Comparison of ENCODE assay signal across 2 cellular contexts in the genomic region with DNA sequence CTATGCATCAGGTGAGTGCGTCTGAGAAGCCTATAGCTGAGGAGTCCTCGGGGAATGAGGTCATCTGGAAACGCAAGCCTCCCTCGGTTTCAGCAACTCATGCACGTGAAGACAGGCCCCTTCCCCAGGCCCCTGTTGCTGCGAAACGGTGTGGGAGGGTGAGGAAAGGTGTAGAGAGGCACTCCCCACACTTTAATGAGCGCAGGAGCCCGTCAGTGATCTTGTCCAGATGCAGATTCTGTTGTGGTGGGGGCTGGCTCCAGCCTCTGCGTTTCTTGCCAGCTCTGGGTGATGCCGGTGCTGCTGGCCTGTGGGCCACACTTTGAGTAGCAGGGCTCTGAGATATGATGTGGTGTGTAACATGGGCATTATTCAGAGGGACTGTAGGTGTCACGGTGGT.
TF ChIP-seq lines count a peak whose summit lies in the region.

No MANE protein-coding gene starts in this region.

TF ChIP-seq in HCT116, 20 proteins besides CTCF, POLR2A, EP300 and RAD21:
- TF ChIP-seq EZH2phosphoT487 (IDR thresholded peaks at IDR 0.05; ENCODE audit: borderline replicate concordance), result no peak
- no peak for TF ChIP-seq ELF1 (IDR thresholded peaks at IDR 0.05; ENCODE audit: borderline replicate concordance, low read depth)
- TF ChIP-seq SIN3A (IDR thresholded peaks at IDR 0.05; ENCODE audit: low read depth), result no peak
- TF ChIP-seq ZNF274 (IDR thresholded peaks at IDR 0.05; ENCODE audit: low read depth, low read length), result no peak
- TF ChIP-seq YY1 (IDR thresholded peaks at IDR 0.05; ENCODE audit: extremely low read depth, insufficient replicate concordance, low read depth, low read length), result no peak
- TF ChIP-seq, protein P1, sequence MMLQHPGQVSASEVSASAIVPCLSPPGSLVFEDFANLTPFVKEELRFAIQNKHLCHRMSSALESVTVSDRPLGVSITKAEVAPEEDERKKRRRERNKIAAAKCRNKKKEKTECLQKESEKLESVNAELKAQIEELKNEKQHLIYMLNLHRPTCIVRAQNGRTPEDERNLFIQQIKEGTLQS (IDR thresholded peaks at IDR 0.05), result no peak
- TF ChIP-seq, protein P2, sequence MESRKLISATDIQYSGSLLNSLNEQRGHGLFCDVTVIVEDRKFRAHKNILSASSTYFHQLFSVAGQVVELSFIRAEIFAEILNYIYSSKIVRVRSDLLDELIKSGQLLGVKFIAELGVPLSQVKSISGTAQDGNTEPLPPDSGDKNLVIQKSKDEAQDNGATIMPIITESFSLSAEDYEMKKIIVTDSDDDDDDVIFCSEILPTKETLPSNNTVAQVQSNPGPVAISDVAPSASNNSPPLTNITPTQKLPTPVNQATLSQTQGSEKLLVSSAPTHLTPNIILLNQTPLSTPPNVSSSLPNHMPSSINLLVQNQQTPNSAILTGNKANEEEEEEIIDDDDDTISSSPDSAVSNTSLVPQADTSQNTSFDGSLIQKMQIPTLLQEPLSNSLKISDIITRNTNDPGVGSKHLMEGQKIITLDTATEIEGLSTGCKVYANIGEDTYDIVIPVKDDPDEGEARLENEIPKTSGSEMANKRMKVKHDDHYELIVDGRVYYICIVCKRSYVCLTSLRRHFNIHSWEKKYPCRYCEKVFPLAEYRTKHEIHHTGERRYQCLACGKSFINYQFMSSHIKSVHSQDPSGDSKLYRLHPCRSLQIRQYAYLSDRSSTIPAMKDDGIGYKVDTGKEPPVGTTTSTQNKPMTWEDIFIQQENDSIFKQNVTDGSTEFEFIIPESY (IDR thresholded peaks at IDR 0.05; ENCODE audit: extremely low read depth, insufficient replicate concordance, low read length), result no peak
- no peak for TF ChIP-seq CEBPB (IDR thresholded peaks at IDR 0.05; ENCODE audit: low read depth)
- no peak for TF ChIP-seq SP1 (IDR thresholded peaks at IDR 0.05; ENCODE audit: low read depth)
- TF ChIP-seq POLR2AphosphoS5 (IDR thresholded peaks at IDR 0.05; ENCODE audit: low read depth, low read length), result no peak
- no peak for TF ChIP-seq SRF (IDR thresholded peaks at IDR 0.05; ENCODE audit: low read depth)
- TF ChIP-seq, protein P3, sequence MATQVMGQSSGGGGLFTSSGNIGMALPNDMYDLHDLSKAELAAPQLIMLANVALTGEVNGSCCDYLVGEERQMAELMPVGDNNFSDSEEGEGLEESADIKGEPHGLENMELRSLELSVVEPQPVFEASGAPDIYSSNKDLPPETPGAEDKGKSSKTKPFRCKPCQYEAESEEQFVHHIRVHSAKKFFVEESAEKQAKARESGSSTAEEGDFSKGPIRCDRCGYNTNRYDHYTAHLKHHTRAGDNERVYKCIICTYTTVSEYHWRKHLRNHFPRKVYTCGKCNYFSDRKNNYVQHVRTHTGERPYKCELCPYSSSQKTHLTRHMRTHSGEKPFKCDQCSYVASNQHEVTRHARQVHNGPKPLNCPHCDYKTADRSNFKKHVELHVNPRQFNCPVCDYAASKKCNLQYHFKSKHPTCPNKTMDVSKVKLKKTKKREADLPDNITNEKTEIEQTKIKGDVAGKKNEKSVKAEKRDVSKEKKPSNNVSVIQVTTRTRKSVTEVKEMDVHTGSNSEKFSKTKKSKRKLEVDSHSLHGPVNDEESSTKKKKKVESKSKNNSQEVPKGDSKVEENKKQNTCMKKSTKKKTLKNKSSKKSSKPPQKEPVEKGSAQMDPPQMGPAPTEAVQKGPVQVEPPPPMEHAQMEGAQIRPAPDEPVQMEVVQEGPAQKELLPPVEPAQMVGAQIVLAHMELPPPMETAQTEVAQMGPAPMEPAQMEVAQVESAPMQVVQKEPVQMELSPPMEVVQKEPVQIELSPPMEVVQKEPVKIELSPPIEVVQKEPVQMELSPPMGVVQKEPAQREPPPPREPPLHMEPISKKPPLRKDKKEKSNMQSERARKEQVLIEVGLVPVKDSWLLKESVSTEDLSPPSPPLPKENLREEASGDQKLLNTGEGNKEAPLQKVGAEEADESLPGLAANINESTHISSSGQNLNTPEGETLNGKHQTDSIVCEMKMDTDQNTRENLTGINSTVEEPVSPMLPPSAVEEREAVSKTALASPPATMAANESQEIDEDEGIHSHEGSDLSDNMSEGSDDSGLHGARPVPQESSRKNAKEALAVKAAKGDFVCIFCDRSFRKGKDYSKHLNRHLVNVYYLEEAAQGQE (IDR thresholded peaks at IDR 0.05; ENCODE audit: low read depth), result no peak
- TF ChIP-seq EZH2 (IDR thresholded peaks at IDR 0.05), result no peak
- TF ChIP-seq, protein P4, sequence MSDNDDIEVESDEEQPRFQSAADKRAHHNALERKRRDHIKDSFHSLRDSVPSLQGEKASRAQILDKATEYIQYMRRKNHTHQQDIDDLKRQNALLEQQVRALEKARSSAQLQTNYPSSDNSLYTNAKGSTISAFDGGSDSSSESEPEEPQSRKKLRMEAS (IDR thresholded peaks at IDR 0.05), result no peak
- no peak for TF ChIP-seq ZFX (IDR thresholded peaks at IDR 0.05)
- TF ChIP-seq JUND (IDR thresholded peaks at IDR 0.05), result no peak

TF ChIP-seq in K562, 482 proteins besides CTCF, POLR2A, EP300 and RAD21:
- no peak for TF ChIP-seq PTTG1 (tag; IDR thresholded peaks at IDR 0.05; ENCODE audit: low read depth)
- no peak for TF ChIP-seq SRSF3 (IDR thresholded peaks at IDR 0.05; ENCODE audit: insufficient read depth, low read length)
- TF ChIP-seq EZH2 (IDR thresholded peaks at IDR 0.05; ENCODE audit: borderline replicate concordance, low read depth, low read length), result no peak
- TF ChIP-seq RUNX1 (IDR thresholded peaks at IDR 0.05; ENCODE audit: low read depth), result no peak
- TF ChIP-seq BHLHE40 (IDR thresholded peaks at IDR 0.05; ENCODE audit: low read length), result 0 out of 2 replicates have a peak, but pooled peaks have one; percentile 11
- TF ChIP-seq ZSCAN29 (IDR thresholded peaks at IDR 0.05), result no peak
- no peak for TF ChIP-seq ZNF165 (CRISPR knock-in tag; IDR thresholded peaks at IDR 0.05; ENCODE audit: borderline replicate concordance)
- TF ChIP-seq, protein P5, sequence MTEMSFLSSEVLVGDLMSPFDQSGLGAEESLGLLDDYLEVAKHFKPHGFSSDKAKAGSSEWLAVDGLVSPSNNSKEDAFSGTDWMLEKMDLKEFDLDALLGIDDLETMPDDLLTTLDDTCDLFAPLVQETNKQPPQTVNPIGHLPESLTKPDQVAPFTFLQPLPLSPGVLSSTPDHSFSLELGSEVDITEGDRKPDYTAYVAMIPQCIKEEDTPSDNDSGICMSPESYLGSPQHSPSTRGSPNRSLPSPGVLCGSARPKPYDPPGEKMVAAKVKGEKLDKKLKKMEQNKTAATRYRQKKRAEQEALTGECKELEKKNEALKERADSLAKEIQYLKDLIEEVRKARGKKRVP (CRISPR knock-in tag; IDR thresholded peaks at IDR 0.05), result no peak
- TF ChIP-seq PHB2 (IDR thresholded peaks at IDR 0.05; ENCODE audit: low read depth), result no peak
- no peak for TF ChIP-seq CBX1 (IDR thresholded peaks at IDR 0.05; ENCODE audit: low read depth)
- no peak for TF ChIP-seq NFE2 (IDR thresholded peaks at IDR 0.05; ENCODE audit: low read depth)
- TF ChIP-seq, protein P1 (IDR thresholded peaks at IDR 0.05), result 0 out of 2 replicates have a peak, but pooled peaks have one; percentile 26
- TF ChIP-seq, protein P1 (CRISPR knock-in tag; conservative IDR thresholded peaks at IDR 0.05), result no peak
- no peak for TF ChIP-seq ZNF408 (CRISPR knock-in tag; IDR thresholded peaks at IDR 0.05; ENCODE audit: low read depth)
